15 cellular contexts compared by ENCODE assay signal in the genomic region with DNA sequence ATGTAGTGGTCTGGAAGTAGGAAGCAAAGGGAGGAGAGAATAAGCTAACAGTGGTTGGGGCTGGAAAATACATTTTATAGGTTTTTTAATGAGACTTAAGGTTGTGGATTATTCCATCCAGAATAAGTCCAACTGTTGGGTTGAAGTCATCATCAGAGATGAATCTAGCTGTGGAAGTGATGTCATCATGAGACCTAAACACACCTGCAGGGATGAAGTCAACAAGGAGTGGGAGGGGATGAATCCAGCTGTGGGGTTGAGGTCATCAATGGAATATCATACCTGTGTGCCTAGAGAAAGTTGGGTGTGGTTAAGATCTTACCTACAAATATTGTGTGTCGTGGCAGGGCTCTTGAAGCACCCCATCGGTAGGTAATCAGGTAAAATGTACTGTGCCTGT.
DNase-seq lines count a peak whose midpoint lies in the region; ATAC-seq and TF ChIP-seq lines count a peak whose summit lies in the region.
"Had no signal": no experiment of that assay in that cellular context is flagged by ENCODE, and none has a peak within 500 bp of the region (broad histone marks: within the 10 kb centered on the region; RNA-seq: fewer than 3 reads in every experiment).

No MANE protein-coding gene starts in this region.

- H3K36me3 ChIP-seq in mammary epithelial cell (ENCODE audit: insufficient read depth, low read length) = no peaks in the 10 kb centered on the region

- in situ Hi-C loops in mammary epithelial cell (cut with MboI; ENCODE audit: low sequenced_read_pairs in 2 of 2) = no loop called here

- no peak overlapping the region for H3K4me3 ChIP-seq in mammary epithelial cell (replicated peaks in 1 of 3; ENCODE audit: insufficient read depth in 1 of 3, low read depth in 2 of 3, low read length in 3 of 3)
- no peak overlapping the region for H3K4me3 ChIP-seq in epithelial cell of esophagus (ENCODE audit: low read length)

- BruUV-seq in mammary epithelial cell (replicated peaks; lab: Mats Ljungman, UMichigan) = no TSS peak
- BruUV-seq in MCF 10A (replicated peaks; lab: Mats Ljungman, UMichigan) = no TSS peak

- H2AFZ ChIP-seq in mammary epithelial cell (ENCODE audit: low read depth, low read length) = peak overlapping the region; percentile 1

- H3K4me3 Mint-ChIP-seq in MCF 10A (ENCODE audit: unreplicated experiment) (no peak overlapping the region), CD14-positive monocyte (no peak overlapping the region)
- no peak overlapping the region for H3K4me3 Mint-ChIP-seq in stimulated activated memory B cell treated with anti-CD40 and anti-IgM and Interleukin-4, amounts not matched to agents 10 μg/mL and 1 μg/mL and 100 μg/mL, for 72 hours
- H3K4me3 Mint-ChIP-seq: B cell; CD4-positive, alpha-beta memory T cell had no signal

- no peaks in the 10 kb centered on the region for H3K9me3 Mint-ChIP-seq in MCF 10A (ENCODE audit: unreplicated experiment)
- H3K9me3 Mint-ChIP-seq in stimulated activated memory B cell treated with anti-CD40 and anti-IgM and Interleukin-4, amounts not matched to agents 10 μg/mL and 1 μg/mL and 100 μg/mL, for 72 hours = no peaks in the 10 kb centered on the region
- peaks cover 0 to 4% (median 0%) of the 10 kb centered on the region in 7 donors for H3K9me3 Mint-ChIP-seq in CD14-positive monocyte

- H3K36me3 Mint-ChIP-seq in MCF 10A (ENCODE audit: insufficient read depth, unreplicated experiment) (no peaks in the 10 kb centered on the region), CD14-positive monocyte (no peaks in the 10 kb centered on the region)
- H3K36me3 Mint-ChIP-seq in stimulated activated memory B cell treated with anti-CD40 and anti-IgM and Interleukin-4, amounts not matched to agents 10 μg/mL and 1 μg/mL and 100 μg/mL, for 72 hours = no peaks in the 10 kb centered on the region
- H3K36me3 Mint-ChIP-seq: CD4-positive, alpha-beta memory T cell had no signal

- no peak overlapping the region for H3K4me2 ChIP-seq in mammary epithelial cell (ENCODE audit: insufficient read depth, low read depth, low read length)

- H4K20me1 ChIP-seq in mammary epithelial cell (ENCODE audit: insufficient read depth, low read length) = no peaks in the 10 kb centered on the region

- dilution Hi-C loops in mammary epithelial cell (cut with HindIII; ENCODE audit: low sequenced_read_pairs) = no loop called here

- CTCF ChIA-PET in mammary epithelial cell (lab: Charles Lee; ENCODE audit: low non-redundant PET) (no interaction called here), MCF 10A (lab: Yijun Ruan, JAX) (interaction anchor here (0.6 kb wide), 1 partner anchor 701 kb away, joined by 3 read pairs; no protein-coding TSS in a partner anchor)

- ATAC-seq in stimulated activated memory B cell treated with anti-CD40 and anti-IgM and Interleukin-4, amounts not matched to agents 10 μg/mL and 1 μg/mL and 100 μg/mL, for 72 hours = peak; percentile 12

- TF ChIP-seq CTCF in mammary epithelial cell (conservative IDR thresholded peaks at IDR 0.05 in 1 of 2, IDR thresholded peaks at IDR 0.05 in 1 of 2; ENCODE audit: extremely low read depth in 1 of 2, insufficient read depth in 1 of 2, low read depth in 1 of 2, low read length in 2 of 2) (no peak), MCF 10A (IDR thresholded peaks at IDR 0.05; ENCODE audit: unreplicated experiment) (no peak), epithelial cell of esophagus (IDR thresholded peaks at IDR 0.05; ENCODE audit: insufficient read depth, low read depth, low read length, missing control alignments) (no peak), CD14-positive monocyte (IDR thresholded peaks at IDR 0.05) (no peak)

- H3K27ac Mint-ChIP-seq in MCF 10A (ENCODE audit: low read depth, unreplicated experiment) = no peak overlapping the region
- H3K27ac Mint-ChIP-seq in stimulated activated memory B cell treated with anti-CD40 and anti-IgM and Interleukin-4, amounts not matched to agents 10 μg/mL and 1 μg/mL and 100 μg/mL, for 72 hours = no peak overlapping the region
- no peak overlapping the region for H3K27ac Mint-ChIP-seq in CD14-positive monocyte
- H3K27ac Mint-ChIP-seq: B cell; CD4-positive, alpha-beta memory T cell had no signal

- no peak overlapping the region for H3K27ac ChIP-seq in mammary epithelial cell (ENCODE audit: insufficient read depth, low read depth, low read length)
- H3K27ac ChIP-seq: HL-60 had no signal

- no peaks in the 10 kb centered on the region for H3K4me1 ChIP-seq in mammary epithelial cell (ENCODE audit: insufficient read depth, low read length)

- H3K4me1 Mint-ChIP-seq in MCF 10A (ENCODE audit: insufficient read depth, unreplicated experiment) = peaks cover 5% of the 10 kb centered on the region
- no peaks in the 10 kb centered on the region for H3K4me1 Mint-ChIP-seq in stimulated activated memory B cell treated with anti-CD40 and anti-IgM and Interleukin-4, amounts not matched to agents 10 μg/mL and 1 μg/mL and 100 μg/mL, for 72 hours
- no peaks in the 10 kb centered on the region for H3K4me1 Mint-ChIP-seq in CD14-positive monocyte
- H3K4me1 Mint-ChIP-seq: B cell; CD4-positive, alpha-beta memory T cell had no signal

- H3K27me3 Mint-ChIP-seq in MCF 10A (ENCODE audit: insufficient read depth, unreplicated experiment) = no peaks in the 10 kb centered on the region
- H3K27me3 Mint-ChIP-seq in stimulated activated memory B cell treated with anti-CD40 and anti-IgM and Interleukin-4, amounts not matched to agents 10 μg/mL and 1 μg/mL and 100 μg/mL, for 72 hours = no peaks in the 10 kb centered on the region
- peaks cover 0 to 4% (median 3%) of the 10 kb centered on the region in 3 donors for H3K27me3 Mint-ChIP-seq in CD14-positive monocyte (ENCODE audit: low read depth in 3 of 3)
- H3K27me3 Mint-ChIP-seq: CD4-positive, alpha-beta memory T cell had no signal

- H3K9me3 ChIP-seq in mammary epithelial cell (replicated peaks; ENCODE audit: insufficient read depth, low read length) = no peaks in the 10 kb centered on the region

- WGBS in mammary epithelial cell (ENCODE audit: low coverage, missing lambda C conversion rate) = 100% methylated on average over 2 of the region's 2 CpGs

- POLR2A ChIA-PET in MCF 10A (lab: Yijun Ruan, JAX) = interaction anchor here (0.6 to 1.1 kb wide), 4 partner anchors 12 to 637 kb away, joined by 3 to 4 read pairs (median 3); no protein-coding TSS in a partner anchor

- intact Hi-C loops in mammary epithelial cell (cut with micrococcal nuclease) (no loop called here), MCF 10A (cut with micrococcal nuclease) (no loop called here), CD14-positive monocyte (cut with micrococcal nuclease) (no loop called here)

- peak; percentile 43 for DNase-seq in mammary epithelial cell
- no peak for DNase-seq in MCF 10A (ENCODE audit: unreplicated experiment)
- peak; percentile 4 for DNase-seq in SW480 (ENCODE audit: low spot score)
- DNase-seq in epithelial cell of esophagus (ENCODE audit: low read depth) = peak; percentile 35
- DNase-seq in CD14-positive monocyte (ENCODE audit: low spot score) = no peak
- no peak for DNase-seq in cortex of kidney (lab: John Stamatoyannopoulos, UW)
- DNase-seq: C1 segment of cervical spinal cord; CD4-positive, alpha-beta memory T cell; DND-41; GDM1; HCEC 1CT; IMR-90 had no signal

- no peaks in the 10 kb centered on the region for H3K79me2 ChIP-seq in mammary epithelial cell (ENCODE audit: insufficient read depth, low read length)

- no peaks in the 10 kb centered on the region for H3K27me3 ChIP-seq in mammary epithelial cell (ENCODE audit: insufficient read depth, low read length)

- no peak overlapping the region for H3K9ac ChIP-seq in mammary epithelial cell (ENCODE audit: insufficient read depth, low read length)

Comparison
In these comparisons a context has a peak if more than half of its experiments do, and no peak if none do; other contexts are left out.
1. DNase-seq: peak in mammary epithelial cell (single experiment), SW480 (single experiment) and epithelial cell of esophagus (single experiment); none in MCF 10A (single experiment), CD14-positive monocyte (single experiment) and cortex of kidney (single experiment).